ENCODE assay signal across 1 cellular context in genomic region chr2:215358312-215358845, GRCh38.
TF ChIP-seq lines count a peak whose summit lies in the region.

No MANE protein-coding gene starts in this region.

TF ChIP-seq in GM23338, 12 proteins besides CTCF, POLR2A, EP300 and RAD21 (continued from another document):
- no peak for TF ChIP-seq ETS1 (IDR thresholded peaks at IDR 0.05)
- no peak for TF ChIP-seq JUNB (IDR thresholded peaks at IDR 0.05; ENCODE audit: unreplicated experiment)
- TF ChIP-seq REST (IDR thresholded peaks at IDR 0.05; ENCODE audit: unreplicated experiment), result no peak
- TF ChIP-seq ZNF331 (CRISPR knock-in tag; IDR thresholded peaks at IDR 0.05; ENCODE audit: low read depth), result no peak
- TF ChIP-seq STAT1 (IDR thresholded peaks at IDR 0.05; ENCODE audit: unreplicated experiment), result no peak
TF ChIP-seq in GM23338: peak in this region for 0.
